10 cellular contexts compared by ENCODE assay signal in genomic region chr10:62582804-62583208, GRCh38.
DNase-seq lines count a peak whose midpoint lies in the region; ATAC-seq and TF ChIP-seq lines count a peak whose summit lies in the region.
"Had no signal": no experiment of that assay in that cellular context is flagged by ENCODE, and none has a peak within 500 bp of the region (broad histone marks: within the 10 kb centered on the region; RNA-seq: fewer than 3 reads in every experiment).

No MANE protein-coding gene starts in this region.

- no peaks in the 10 kb centered on the region for H3K36me3 ChIP-seq in left ventricle myocardium inferior

- DNase-seq in EH (ENCODE audit: low read depth) (peak; percentile 99), astrocyte of the cerebellum (ENCODE audit: low read depth) (peak; percentile 77), left ventricle myocardium inferior (peak; percentile 77), skeletal muscle cell (ENCODE audit: low read depth) (peak; percentile 98), HT-29 (ENCODE audit: low spot score) (no peak), NCI-H446 treated with DMSO at 0.1 percent for 48 hours (lab: John Stamatoyannopoulos, UW) (no peak), cerebellar cortex (ENCODE audit: low spot score) (no peak)
- DNase-seq: activated CD8-positive, alpha-beta memory T cell treated with anti-CD3 and anti-CD28 coated beads, Interleukin-2, amount 50 U/mL, for 48 hours had no signal

- H3K27ac ChIP-seq in left ventricle myocardium inferior (replicated peaks) = peak overlapping the region; percentile 75
- H3K27ac ChIP-seq: SK-N-MC had no signal

- peaks cover 14% of the 10 kb centered on the region for H3K4me1 ChIP-seq in left ventricle myocardium inferior

- no peaks in the 10 kb centered on the region for H3K27me3 ChIP-seq in left ventricle myocardium inferior (ENCODE audit: low read depth)

- intact Hi-C loops in left ventricle myocardium inferior (cut with micrococcal nuclease) = no loop called here

- no peak for ATAC-seq in HG03135 (IDR thresholded peaks at IDR 0.05; ENCODE audit: unreplicated experiment)

- no peak for TF ChIP-seq CTCF in astrocyte of the cerebellum (IDR thresholded peaks at IDR 0.05; ENCODE audit: low read depth, low read length, missing control alignments)
- no peak for TF ChIP-seq CTCF in left ventricle myocardium inferior (IDR thresholded peaks at IDR 0.05; ENCODE audit: borderline replicate concordance)

- peaks cover 2% of the 10 kb centered on the region for H3K9me3 ChIP-seq in left ventricle myocardium inferior (replicated peaks)

- H3K4me3 ChIP-seq in astrocyte of the cerebellum (ENCODE audit: low read depth, low read length) (no peak overlapping the region), left ventricle myocardium inferior (no peak overlapping the region), skeletal muscle cell (ENCODE audit: low read depth, low read length) (no peak overlapping the region)
- H3K4me3 ChIP-seq: SK-N-MC had no signal

- in situ Hi-C loops in astrocyte of the cerebellum (cut with HindIII; ENCODE audit: low sequenced_read_pairs) = no loop called here

Comparison
In these comparisons a context has a peak if more than half of its experiments do, and no peak if none do; other contexts are left out.
1. DNase-seq: peak in EH (single experiment), astrocyte of the cerebellum (single experiment), left ventricle myocardium inferior (single experiment) and skeletal muscle cell (single experiment); none in HT-29 (single experiment), NCI-H446 treated with DMSO at 0.1 percent for 48 hours (single experiment) and cerebellar cortex (single experiment).